In the genomic region with DNA sequence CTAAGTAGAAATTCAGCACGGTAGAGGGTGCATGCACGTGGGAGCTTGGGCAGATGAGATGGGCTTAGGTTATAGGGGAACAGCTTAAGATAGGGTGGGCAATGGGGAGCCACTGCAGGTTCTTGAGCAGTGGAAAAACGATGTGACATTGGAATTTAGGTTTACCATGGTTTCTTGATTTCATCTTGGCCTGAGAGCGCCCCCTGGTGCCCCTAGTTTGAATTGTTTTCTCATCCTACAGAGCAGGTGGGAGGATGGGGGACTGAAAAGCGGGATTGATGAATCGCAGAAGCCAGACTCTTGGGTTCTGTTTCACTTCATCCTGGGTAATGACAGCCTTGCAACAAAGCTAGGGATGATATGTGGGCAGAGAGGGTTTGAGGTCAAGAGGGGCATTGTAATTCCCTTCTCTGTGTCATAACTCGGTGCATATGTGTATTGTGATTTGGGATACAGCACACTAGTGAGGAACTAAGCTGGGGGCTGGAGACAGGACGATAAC, we compare ENCODE assay signal across 1 cellular context.
A peak's percentile ranks its signal among the peaks of the same experiment; 100 is the strongest.
TF ChIP-seq lines count a peak whose summit lies in the region.

No MANE protein-coding gene starts in this region.

TF ChIP-seq in A549, 52 proteins besides CTCF, POLR2A, EP300 and RAD21:
- TF ChIP-seq ESRRA (IDR thresholded peaks at IDR 0.05; ENCODE audit: borderline replicate concordance, low read length) (no peak), ZNF302 (CRISPR knock-in tag; IDR thresholded peaks at IDR 0.05) (no peak), CBX8 (IDR thresholded peaks at IDR 0.05) (no peak), SMC3 (IDR thresholded peaks at IDR 0.05) (peak; percentile 43; the same call in 2 of the 3 replicates), HOXB13 (CRISPR knock-in tag; IDR thresholded peaks at IDR 0.05; ENCODE audit: low read depth) (no peak), KDM1A (IDR thresholded peaks at IDR 0.05; ENCODE audit: low read depth) (peak; percentile 26; the same call in 1 of the 2 replicates), ZFP36 (IDR thresholded peaks at IDR 0.05; ENCODE audit: borderline replicate concordance, partially characterized antibody) (peak; percentile 98), POLR2AphosphoS2 (conservative IDR thresholded peaks at IDR 0.05; ENCODE audit: low read length) (no peak), KDM5A (IDR thresholded peaks at IDR 0.05) (no peak), HEYL (CRISPR knock-in tag; IDR thresholded peaks at IDR 0.05) (no peak), BHLHE40 (IDR thresholded peaks at IDR 0.05; ENCODE audit: low read depth, low read length) (no peak)
- TF ChIP-seq, protein P1, sequence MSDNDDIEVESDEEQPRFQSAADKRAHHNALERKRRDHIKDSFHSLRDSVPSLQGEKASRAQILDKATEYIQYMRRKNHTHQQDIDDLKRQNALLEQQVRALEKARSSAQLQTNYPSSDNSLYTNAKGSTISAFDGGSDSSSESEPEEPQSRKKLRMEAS (IDR thresholded peaks at IDR 0.05), result no peak
- TF ChIP-seq, protein P2, sequence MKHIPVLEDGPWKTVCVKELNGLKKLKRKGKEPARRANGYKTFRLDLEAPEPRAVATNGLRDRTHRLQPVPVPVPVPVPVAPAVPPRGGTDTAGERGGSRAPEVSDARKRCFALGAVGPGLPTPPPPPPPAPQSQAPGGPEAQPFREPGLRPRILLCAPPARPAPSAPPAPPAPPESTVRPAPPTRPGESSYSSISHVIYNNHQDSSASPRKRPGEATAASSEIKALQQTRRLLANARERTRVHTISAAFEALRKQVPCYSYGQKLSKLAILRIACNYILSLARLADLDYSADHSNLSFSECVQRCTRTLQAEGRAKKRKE (CRISPR knock-in tag; IDR thresholded peaks at IDR 0.05; ENCODE audit: low read depth), result no peak
